ENCODE assay signal across 22 cellular contexts in genomic region chr20:46967647-46968046, GRCh38.
DNase-seq lines count a peak whose midpoint lies in the region; ATAC-seq lines count a peak whose summit lies in the region.
"Had no signal": no experiment of that assay in that cellular context is flagged by ENCODE, and none has a peak within 500 bp of the region (broad histone marks: within the 10 kb centered on the region; RNA-seq: fewer than 3 reads in every experiment).

No MANE protein-coding gene starts in this region.

- no peak overlapping the region for H3K14ac ChIP-seq in trophoblast cell (ENCODE audit: low read length)

- WGBS in trophoblast cell (ENCODE audit: extremely low coverage, insufficient coverage, insufficient read length), result no CpG with 5 or more reads among the region's 2 CpGs
- 64% methylated on average over 2 of the region's 2 CpGs for WGBS in right cardiac atrium

- H4K91ac ChIP-seq in trophoblast cell (ENCODE audit: low read depth, low read length), result no peak overlapping the region

- DNase-seq in NCI-H345 (lab: John Stamatoyannopoulos, UW) (peak; percentile 23), NCI-H345 treated with DMSO at 0.1 percent for 48 hours (lab: John Stamatoyannopoulos, UW; ENCODE audit: unreplicated experiment) (no peak), NCI-H146 (lab: John Stamatoyannopoulos, UW) (peak; percentile 71), SHP77 treated with DMSO at 0.1 percent for 48 hours (lab: John Stamatoyannopoulos, UW) (peak; percentile 54), trophoblast cell (peak in 1 of 2 donors; percentile 7), cortex of kidney (lab: John Stamatoyannopoulos, UW) (no peak), right cardiac atrium (no peak)
- DNase-seq: activated CD4-positive, alpha-beta T cell treated with anti-CD3 and anti-CD28 coated beads for 36 hours; activated CD8-positive, alpha-beta T cell treated with anti-CD3 and anti-CD28 coated beads, Interleukin-2, amount 10 ng/mL, durations not matched to agents 7 days and 5 days; CD8-positive, alpha-beta T cell; effector memory CD4-positive, alpha-beta T cell; foreskin fibroblast; H9; head of caudate nucleus; kidney; naive thymus-derived CD4-positive, alpha-beta T cell; NCI-H1436 treated with DMSO at 0.1 percent for 48 hours; psoas muscle; stimulated activated CD8-positive, alpha-beta memory T cell treated with anti-CD3 and anti-CD28 coated beads, Interleukin-4, amount 100 ng/mL, for 48 hours; stimulated activated naive CD8-positive, alpha-beta T cell treated with anti-CD3 and anti-CD28 coated beads, Interleukin-15, amount 100 ng/mL, for 72 hours had no signal

- H3K79me2 ChIP-seq in trophoblast cell (ENCODE audit: control insufficient read depth, insufficient read depth, low read length, poor library complexity), result no peaks in the 10 kb centered on the region

- H3K4me1 ChIP-seq in trophoblast cell (ENCODE audit: control insufficient read depth in 1 of 2, insufficient read depth in 2 of 2, low read length in 2 of 2) (peaks cover 3 to 6% of the 10 kb centered on the region in 2 experiments), right cardiac atrium (ENCODE audit: control insufficient read depth, insufficient read depth, low read length) (no peaks in the 10 kb centered on the region)
- H3K4me1 ChIP-seq: psoas muscle had no signal

- H3K4me3 ChIP-seq in trophoblast cell (ENCODE audit: low read depth, low read length), result no peak overlapping the region
- no peak overlapping the region for H3K4me3 ChIP-seq in right cardiac atrium (ENCODE audit: low read length)
- H3K4me3 ChIP-seq: psoas muscle had no signal

- no peak overlapping the region for H3K9ac ChIP-seq in trophoblast cell (ENCODE audit: low read length)

- H2AFZ ChIP-seq in trophoblast cell (ENCODE audit: insufficient read depth, low read length, poor library complexity), result no peak overlapping the region

- no peaks in the 10 kb centered on the region for H3K27me3 ChIP-seq in trophoblast cell (ENCODE audit: insufficient read depth, low read length)
- H3K27me3 ChIP-seq in right cardiac atrium (ENCODE audit: control insufficient read depth, insufficient read depth), result no peaks in the 10 kb centered on the region

- H3K23ac ChIP-seq in trophoblast cell (ENCODE audit: low read length), result peak overlapping the region; percentile 11

- H3K18ac ChIP-seq in trophoblast cell (ENCODE audit: low read length), result peak overlapping the region; percentile 56

- H3K27ac ChIP-seq in trophoblast cell (ENCODE audit: low read depth, low read length) (no peak overlapping the region), right cardiac atrium (ENCODE audit: low read length) (no peak overlapping the region)
- H3K27ac ChIP-seq: psoas muscle had no signal

- no peak overlapping the region for H2AK5ac ChIP-seq in trophoblast cell (ENCODE audit: low read length)

- no peak overlapping the region for H3K4me2 ChIP-seq in trophoblast cell (ENCODE audit: low read length)

- no peaks in the 10 kb centered on the region for H3K79me1 ChIP-seq in trophoblast cell (ENCODE audit: low read length)

- ATAC-seq in HG03460 (IDR thresholded peaks at IDR 0.05; ENCODE audit: unreplicated experiment) (no peak), right cardiac atrium (no peak)
- ATAC-seq: activated CD4-positive, alpha-beta T cell treated with anti-CD3 and anti-CD28 coated beads for 36 hours; activated CD8-positive, alpha-beta T cell treated with anti-CD3 and anti-CD28 coated beads, Interleukin-2, amount 10 ng/mL, durations not matched to agents 7 days and 5 days; activated naive CD4-positive, alpha-beta T cell treated with anti-CD3 and anti-CD28 coated beads, Interleukin-2, amount 50 U/mL, for 72 hours; CD8-positive, alpha-beta T cell; naive thymus-derived CD4-positive, alpha-beta T cell; psoas muscle; stimulated activated naive CD8-positive, alpha-beta T cell treated with anti-CD3 and anti-CD28 coated beads, Interleukin-15, amount 100 ng/mL, for 72 hours had no signal

- no peak overlapping the region for H4K8ac ChIP-seq in trophoblast cell (ENCODE audit: low read depth, low read length)

- no peak overlapping the region for H2BK120ac ChIP-seq in trophoblast cell (ENCODE audit: insufficient read depth, low read length, poor library complexity)

- H3K4ac ChIP-seq in trophoblast cell (ENCODE audit: low read depth, low read length), result no peak overlapping the region

- no peak overlapping the region for H2BK5ac ChIP-seq in trophoblast cell (ENCODE audit: low read depth, low read length, poor library complexity)

- no peak overlapping the region for H2BK12ac ChIP-seq in trophoblast cell (ENCODE audit: low read length)

- intact Hi-C loops in right cardiac atrium (cut with DNase I), result no loop called here

- no peak overlapping the region for H4K12ac ChIP-seq in trophoblast cell (ENCODE audit: low read depth, low read length)

- H3K9me3 ChIP-seq in trophoblast cell (ENCODE audit: insufficient read depth, low read depth, low read length) (no peaks in the 10 kb centered on the region), right cardiac atrium (ENCODE audit: control insufficient read depth, low read length) (no peaks in the 10 kb centered on the region)
- H3K9me3 ChIP-seq: psoas muscle had no signal

- no peaks in the 10 kb centered on the region for H3K36me3 ChIP-seq in trophoblast cell (ENCODE audit: control insufficient read depth in 1 of 2, insufficient read depth in 2 of 2, low read length in 2 of 2)

Comparison
In these comparisons a context has a peak if more than half of its experiments do, and no peak if none do; other contexts are left out.
1. DNase-seq: peak in NCI-H345 (single experiment), NCI-H146 (single experiment) and SHP77 treated with DMSO at 0.1 percent for 48 hours (single experiment); none in NCI-H345 treated with DMSO at 0.1 percent for 48 hours (single experiment), cortex of kidney (single experiment) and right cardiac atrium (0 of 3).